ENCODE assay signal across 22 cellular contexts in the genomic region with DNA sequence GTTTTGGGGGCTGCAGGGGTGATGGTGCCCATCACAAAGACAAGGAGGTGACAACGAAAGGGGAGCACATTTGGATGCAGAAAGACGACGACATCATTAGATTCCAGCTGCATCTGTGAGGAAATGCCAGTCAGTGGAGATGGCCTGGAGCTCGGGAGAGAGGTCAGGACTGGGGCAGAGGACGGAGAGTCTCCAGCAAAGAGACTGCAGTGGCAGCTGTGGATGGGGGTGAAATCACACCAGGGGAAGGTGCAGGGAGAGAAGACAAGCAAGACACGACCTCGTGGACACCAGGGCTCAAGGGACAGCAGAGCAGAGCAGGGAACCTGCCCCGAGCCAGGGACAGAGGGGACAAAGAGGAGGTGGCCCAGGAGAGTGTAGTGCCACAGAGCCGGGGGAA.
"Had no signal": no experiment of that assay in that cellular context is flagged by ENCODE, and none has a peak within 500 bp of the region (broad histone marks: within the 10 kb centered on the region; RNA-seq: fewer than 3 reads in every experiment).

No MANE protein-coding gene starts in this region.

- H3K27ac ChIP-seq: epithelial cell of prostate, lower lobe of right lung, neutrophil, parathyroid adenoma had no signal

- H3K4me1 ChIP-seq: parathyroid adenoma had no signal

- H3K79me2 ChIP-seq: parathyroid adenoma had no signal

- H3K36me3 ChIP-seq: neutrophil had no signal

- H3K4me3 Mint-ChIP-seq: activated CD4-positive, alpha-beta T cell treated with anti-CD3 and anti-CD28 coated beads, Interleukin-2, amount 10 ng/mL, durations not matched to agents 7 days and 5 days; activated T-cell treated with anti-CD3 and anti-CD28 coated beads, Interleukin-2, amount 50 U/mL, for 72 hours; brain; naive thymus-derived CD4-positive, alpha-beta T cell; type B pancreatic cell had no signal

- H3K9me3 Mint-ChIP-seq: activated CD4-positive, alpha-beta T cell treated with anti-CD3 and anti-CD28 coated beads, Interleukin-2, amount 10 ng/mL, durations not matched to agents 7 days and 5 days; activated naive CD4-positive, alpha-beta T cell treated with anti-CD3 and anti-CD28 coated beads, Interleukin-2, amount 50 U/mL, for 72 hours; activated T-cell treated with anti-CD3 and anti-CD28 coated beads, Interleukin-2, amount 50 U/mL, for 72 hours; brain; type B pancreatic cell had no signal

- H3K4me1 Mint-ChIP-seq: brain had no signal

- H3K9ac ChIP-seq: parathyroid adenoma had no signal

- DNase-seq: activated CD4-positive, alpha-beta T cell treated with anti-CD3 and anti-CD28 coated beads, Interleukin-2, amount 10 ng/mL, durations not matched to agents 7 days and 5 days; activated CD8-positive, alpha-beta memory T cell treated with anti-CD3 and anti-CD28 coated beads, Interleukin-2, amount 50 U/mL, for 48 hours; activated gamma-delta T cell; activated T-cell treated with anti-CD3 and anti-CD28 coated beads, Interleukin-2, amount 50 U/mL, for 72 hours; amniotic stem cell; central memory CD4-positive, alpha-beta T cell; effector memory CD4-positive, alpha-beta T cell; heart left ventricle; left cardiac atrium; lower lobe of right lung; midbrain; naive thymus-derived CD4-positive, alpha-beta T cell; stimulated activated CD4-positive, alpha-beta T cell treated with anti-CD3 and anti-CD28 coated beads, Interleukin-2, amount 100 ng/mL, for 48 hours; stimulated activated naive CD4-positive, alpha-beta T cell had no signal

- H3K4me3 ChIP-seq: coronary artery, heart left ventricle, lower lobe of right lung had no signal

- H3K27me3 Mint-ChIP-seq: brain, type B pancreatic cell had no signal

- H3K9me3 ChIP-seq: heart left ventricle, lower lobe of right lung, neutrophil had no signal

- ATAC-seq: activated naive CD4-positive, alpha-beta T cell treated with anti-CD3 and anti-CD28 coated beads, Interleukin-2, amount 50 U/mL, for 72 hours; activated T-cell treated with anti-CD3 and anti-CD28 coated beads, Interleukin-2, amount 50 U/mL, for 72 hours; heart left ventricle; left cardiac atrium; lower lobe of right lung; naive thymus-derived CD4-positive, alpha-beta T cell had no signal

- H3K27me3 ChIP-seq: heart left ventricle had no signal

- H2AFZ ChIP-seq: parathyroid adenoma had no signal

- H3K36me3 Mint-ChIP-seq: activated naive CD4-positive, alpha-beta T cell treated with anti-CD3 and anti-CD28 coated beads, Interleukin-2, amount 50 U/mL, for 72 hours had no signal

- FAIRE-seq: frontal cortex had no signal

- H3K27ac Mint-ChIP-seq: activated CD4-positive, alpha-beta T cell treated with anti-CD3 and anti-CD28 coated beads, Interleukin-2, amount 10 ng/mL, durations not matched to agents 7 days and 5 days; activated naive CD4-positive, alpha-beta T cell treated with anti-CD3 and anti-CD28 coated beads, Interleukin-2, amount 50 U/mL, for 72 hours; activated T-cell treated with anti-CD3 and anti-CD28 coated beads, Interleukin-2, amount 50 U/mL, for 72 hours; brain; naive thymus-derived CD4-positive, alpha-beta T cell; type B pancreatic cell had no signal
